Comparison of ENCODE assay signal across 27 cellular contexts in genomic region chr11:131690362-131690761, GRCh38.
"Had no signal": no experiment of that assay in that cellular context is flagged by ENCODE, and none has a peak within 500 bp of the region (broad histone marks: within the 10 kb centered on the region; RNA-seq: fewer than 3 reads in every experiment).

No MANE protein-coding gene starts in this region.

- H3K27ac ChIP-seq: epithelial cell of prostate, esophagus muscularis mucosa, foreskin keratinocyte, gastroesophageal sphincter, heart left ventricle, hepatocyte, neutrophil, psoas muscle, sigmoid colon, stomach, tibial artery had no signal

- H3K4me1 ChIP-seq: foreskin keratinocyte, psoas muscle had no signal

- H3K79me2 ChIP-seq: hepatocyte had no signal

- ATAC-seq: foreskin keratinocyte; gastroesophageal sphincter; heart left ventricle; left lobe of liver; mucosa of descending colon; naive thymus-derived CD4-positive, alpha-beta T cell; psoas muscle; right cardiac atrium; stimulated activated effector memory CD8-positive, alpha-beta T cell treated with anti-CD3 and anti-CD28 coated beads, Interleukin-12 subunit alpha, Interleukin-12 subunit beta, amount 100 ng/mL, for 72 hours had no signal

- H3K4me3 ChIP-seq: esophagus muscularis mucosa, gastroesophageal sphincter, heart left ventricle, hepatocyte, lung, mucosa of descending colon, psoas muscle, sigmoid colon, stomach, tibial artery had no signal

- H3K36me3 Mint-ChIP-seq: memory B cell; mesothelial cell of epicardium; stimulated activated effector memory CD8-positive, alpha-beta T cell treated with anti-CD3 and anti-CD28 coated beads, Interleukin-12 subunit alpha, Interleukin-12 subunit beta, amount 100 ng/mL, for 72 hours; type B pancreatic cell had no signal

- H2AFZ ChIP-seq: hepatocyte had no signal

- H3K9me3 ChIP-seq: esophagus muscularis mucosa, gastroesophageal sphincter, heart left ventricle, mucosa of descending colon, neutrophil, psoas muscle, sigmoid colon, stomach, tibial artery had no signal

- H3K4me3 Mint-ChIP-seq: dendritic cell treated with granulocyte-macrophage colony-stimulating factor and Interleukin-4, amounts not matched to agents 40 ng/mL and 50 ng/mL, for 4 days; endodermal cell; memory B cell; mesothelial cell of epicardium; naive thymus-derived CD4-positive, alpha-beta T cell; nephron; stimulated activated effector memory CD8-positive, alpha-beta T cell treated with anti-CD3 and anti-CD28 coated beads, Interleukin-12 subunit alpha, Interleukin-12 subunit beta, amount 100 ng/mL, for 72 hours; type B pancreatic cell had no signal

- H3K9me3 Mint-ChIP-seq: dendritic cell treated with granulocyte-macrophage colony-stimulating factor and Interleukin-4, amounts not matched to agents 40 ng/mL and 50 ng/mL, for 4 days; endodermal cell; mesothelial cell of epicardium; nephron; stimulated activated effector memory CD8-positive, alpha-beta T cell treated with anti-CD3 and anti-CD28 coated beads, Interleukin-12 subunit alpha, Interleukin-12 subunit beta, amount 100 ng/mL, for 72 hours; type B pancreatic cell had no signal

- H3K4me2 ChIP-seq: hepatocyte had no signal

- DNase-seq: central memory CD4-positive, alpha-beta T cell; effector CD8-positive, alpha-beta T cell; endodermal cell; foreskin keratinocyte; heart left ventricle; mucosa of descending colon; naive thymus-derived CD4-positive, alpha-beta T cell; sigmoid colon; stimulated activated CD4-positive, alpha-beta T cell treated with anti-CD3 and anti-CD28 coated beads, Interleukin-4, amount 100 ng/mL, for 24 hours; stimulated activated naive CD4-positive, alpha-beta T cell treated with Interleukin-2 at 50 U/mL for 16 hours; stomach; tibial artery had no signal

- H3K36me3 ChIP-seq: esophagus muscularis mucosa, gastroesophageal sphincter, heart left ventricle, neutrophil, sigmoid colon, stomach, tibial artery had no signal
